ENCODE assay signal across 8 cellular contexts in genomic region chr12:50039151-50039835, GRCh38. TPM values are rescaled to one million over a fixed set of nuclear protein-coding genes. Genes with fewer than 3 reads are reported as not detected.
DNase-seq lines count a peak whose midpoint lies in the region; ATAC-seq, FAIRE-seq and TF ChIP-seq lines count a peak whose summit lies in the region.

No MANE protein-coding gene starts in this region.

- H3K9me3 Mint-ChIP-seq in GM23338: no peaks in the 10 kb centered on the region

- H3K9me2 ChIP-seq in GM23338 (ENCODE audit: insufficient read depth): no peaks in the 10 kb centered on the region

- H3K4me3 ChIP-seq in AG04449 (ENCODE audit: low read depth, low read length) (no peak overlapping the region), GM23338 (no peak overlapping the region), bronchial epithelial cell (ENCODE audit: low read depth, low read length) (no peak overlapping the region), kidney epithelial cell (ENCODE audit: low read depth, low read length) (no peak overlapping the region)

- ATAC-seq in GM23338 (peak; percentile 98), GM19035 (IDR thresholded peaks at IDR 0.05; ENCODE audit: unreplicated experiment) (no peak)

- no peaks in the 10 kb centered on the region for H3K4me1 ChIP-seq in GM23338 (ENCODE audit: insufficient read depth)

- CTCF ChIA-PET in AG04449 (lab: Yijun Ruan, JAX): interaction anchor here (0.6 to 11.0 kb wide), 32 partner anchors 9 to 172 kb away, joined by 3 to 254 read pairs (median 8); partner anchors contain the start of genes AQP6, RACGAP1 and SMARCD1

- H3K79me2 ChIP-seq in GM23338 (replicated peaks; ENCODE audit: insufficient read depth): no peaks in the 10 kb centered on the region

- no peak overlapping the region for H3K27ac ChIP-seq in GM23338 (ENCODE audit: low read depth)

- H3K4me2 ChIP-seq in GM23338: no peak overlapping the region

- POLR2A ChIA-PET in AG04449 (lab: Yijun Ruan, JAX): interaction anchor here (0.8 kb wide), 1 partner anchor 72 kb away, joined by 3 read pairs; the partner anchor contains the start of gene COX14

- H3K27ac Mint-ChIP-seq in GM23338: no peak overlapping the region

- H2AFZ ChIP-seq in GM23338: 0 out of 2 replicates have a peak overlapping the region, but pooled peaks have one; percentile 15

- H3K36me3 Mint-ChIP-seq in GM23338 (ENCODE audit: low read depth): no peaks in the 10 kb centered on the region

- no peaks in the 10 kb centered on the region for H4K20me1 ChIP-seq in GM23338 (replicated peaks; ENCODE audit: insufficient read depth)

- no peak for FAIRE-seq in bronchial epithelial cell (lab: Jason Lieb, UNC)

- no peak overlapping the region for H3K4me3 Mint-ChIP-seq in GM23338

- DNase-seq in AG04449 (ENCODE audit: low read depth, low spot score): no peak
- DNase-seq in GM23338 (ENCODE audit: low spot score): peak; percentile 96
- peak; percentile 27 for DNase-seq in NCI-H2227 treated with DMSO at 0.1 percent for 48 hours (lab: John Stamatoyannopoulos, UW)
- DNase-seq in activated CD4-positive, CD25-positive, alpha-beta regulatory T cell treated with anti-CD3 and anti-CD28 coated beads, Interleukin-2, amount 50 U/mL, for 16 hours (ENCODE audit: low read depth, low spot score): peak; percentile 73
- DNase-seq in bronchial epithelial cell (ENCODE audit: low read depth): peak; percentile 84
- DNase-seq in kidney epithelial cell (ENCODE audit: low read depth): no peak
- DNase-seq in stimulated activated CD4-positive, alpha-beta T cell treated with anti-CD3 and anti-CD28 coated beads, Interleukin-1b, Interleukin-23, amount 100 ng/mL, for 24 hours (ENCODE audit: low read depth in 4 of 4, low spot score in 1 of 4): peak; percentile 83 to 89 (median 86)

- peaks cover 8% of the 10 kb centered on the region for H3K27me3 Mint-ChIP-seq in GM23338 (ENCODE audit: insufficient read depth, low read depth, poor library complexity)

- H3F3A ChIP-seq in GM23338 (replicated peaks; ENCODE audit: low read depth): no peaks in the 10 kb centered on the region

- no peaks in the 10 kb centered on the region for H3K36me3 ChIP-seq in GM23338 (ENCODE audit: insufficient read depth)
- H3K36me3 ChIP-seq in bronchial epithelial cell (ENCODE audit: control insufficient read depth, insufficient read depth, low read length): no peaks in the 10 kb centered on the region
- H3K36me3 ChIP-seq in kidney epithelial cell (ENCODE audit: control insufficient read depth, insufficient read depth, low read length): no peaks in the 10 kb centered on the region

- TF ChIP-seq CTCF in AG04449 (IDR thresholded peaks at IDR 0.05; ENCODE audit: insufficient read depth, low read length, missing control alignments): peak; percentile 90
- TF ChIP-seq CTCF in GM23338 (conservative IDR thresholded peaks at IDR 0.05; ENCODE audit: low read depth in 2 of 2): peak; percentile 98 to 99
- TF ChIP-seq CTCF in bronchial epithelial cell (IDR thresholded peaks at IDR 0.05; ENCODE audit: insufficient read depth, low read length, severe bottlenecking): peak; percentile 83
- TF ChIP-seq CTCF in kidney epithelial cell (IDR thresholded peaks at IDR 0.05; ENCODE audit: insufficient read depth, low read length, poor library complexity, severe bottlenecking): peak; percentile 96

- H3K27me3 ChIP-seq in GM23338 (ENCODE audit: insufficient read depth) (peaks cover 8% of the 10 kb centered on the region), bronchial epithelial cell (ENCODE audit: control insufficient read depth, insufficient read depth, low read length) (no peaks in the 10 kb centered on the region), kidney epithelial cell (ENCODE audit: control insufficient read depth, insufficient read depth, low read length) (peaks cover 2% of the 10 kb centered on the region)

- no peaks in the 10 kb centered on the region; the same call in 2 of the 3 replicates for H3K4me1 Mint-ChIP-seq in GM23338

TF ChIP-seq in GM23338, 12 proteins besides CTCF, POLR2A, EP300 and RAD21:
- TF ChIP-seq REST (IDR thresholded peaks at IDR 0.05; ENCODE audit: unreplicated experiment) (no peak), CREB1 (CRISPR knock-in tag; IDR thresholded peaks at IDR 0.05; ENCODE audit: low read depth) (peak; percentile 64), ZNF114 (CRISPR knock-in tag; IDR thresholded peaks at IDR 0.05) (no peak)

RNA-seq across cellular contexts. Expression of gene RACGAP1, which starts 14.0 kb away (rescaled TPM):
- 49.9 and 52.8 TPM in 2 replicates for total RNA-seq in GM23338 (2014; rRNA removed; shearing (Covaris generic))
- 18.0 and 19.0 TPM in 2 replicates for polyA plus RNA-seq in GM23338 (2016; fragmentation: Nextera tagmentation; extraction: Ambion mirVana)
- 9.6 and 11.3 TPM in 2 replicates for total RNA-seq in bronchial epithelial cell
- total RNA-seq in kidney epithelial cell: 12.1 and 12.3 TPM in 2 replicates

RNA-seq across cellular contexts. Expression of gene ASIC1, which starts 18.1 kb away (rescaled TPM):
- total RNA-seq in GM23338 (2014; rRNA removed; shearing (Covaris generic)): 1.5 and 1.6 TPM in 2 replicates
- polyA plus RNA-seq in GM23338 (2016; fragmentation: Nextera tagmentation; extraction: Ambion mirVana): 0.47 and 0.76 TPM in 2 replicates
- total RNA-seq in bronchial epithelial cell (1.3 and 1.4 TPM in 2 replicates), kidney epithelial cell (0.75 and 3.6 TPM in 2 replicates)

RNA-seq across cellular contexts. Expression of gene SMARCD1, which starts 45.8 kb away (rescaled TPM):
- total RNA-seq in GM23338 (2014; rRNA removed; shearing (Covaris generic)): 276 and 287 TPM in 2 replicates
- 124 and 145 TPM in 2 replicates for polyA plus RNA-seq in GM23338 (2016; fragmentation: Nextera tagmentation; extraction: Ambion mirVana)
- total RNA-seq in bronchial epithelial cell (24.2 and 27.9 TPM in 2 replicates), kidney epithelial cell (133 and 165 TPM in 2 replicates)

Comparison
In these comparisons a context has a peak if more than half of its experiments do, and no peak if none do; other contexts are left out.
1. DNase-seq: peak in GM23338 (single experiment), NCI-H2227 treated with DMSO at 0.1 percent for 48 hours (single experiment), activated CD4-positive, CD25-positive, alpha-beta regulatory T cell treated with anti-CD3 and anti-CD28 coated beads, Interleukin-2, amount 50 U/mL, for 16 hours (single experiment), bronchial epithelial cell (single experiment) and stimulated activated CD4-positive, alpha-beta T cell treated with anti-CD3 and anti-CD28 coated beads, Interleukin-1b, Interleukin-23, amount 100 ng/mL, for 24 hours (4 of 4); none in AG04449 (single experiment) and kidney epithelial cell (single experiment).
2. Peak in every context shown above with its lines, with median percentiles within 50 percentile points of each other: CTCF ChIP-seq.